Comparison of ENCODE assay signal across 1 cellular context in the genomic region with DNA sequence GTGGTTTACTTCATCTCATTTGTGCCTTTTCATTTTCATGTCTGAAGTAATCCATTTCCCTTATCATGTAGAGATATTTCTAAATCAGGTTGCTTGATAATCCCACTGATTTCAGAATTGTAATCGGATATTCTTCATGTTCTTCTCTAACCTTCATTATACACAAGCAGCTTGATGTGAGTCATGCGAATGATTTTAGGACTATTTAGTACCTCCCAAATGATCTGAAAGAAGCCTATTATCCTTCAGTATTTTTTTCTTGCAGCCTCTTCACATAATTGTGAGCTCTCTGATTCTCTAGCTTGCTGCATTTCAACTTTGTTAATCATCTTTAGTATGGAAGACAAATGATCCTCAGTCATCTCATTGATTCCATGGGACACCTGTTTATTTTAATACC.
TF ChIP-seq lines count a peak whose summit lies in the region.

No MANE protein-coding gene starts in this region.

TF ChIP-seq in SK-N-SH treated with all-trans-retinoic acid at 6 μM for 48 hours, 23 proteins besides CTCF, POLR2A, EP300 and RAD21 (continued from another document):
- TF ChIP-seq OSR1 (CRISPR knock-in tag; IDR thresholded peaks at IDR 0.05) (no peak), ESRRG (CRISPR knock-in tag; IDR thresholded peaks at IDR 0.05) (no peak), ZC3H10 (CRISPR knock-in tag; IDR thresholded peaks at IDR 0.05) (no peak)
- TF ChIP-seq, protein P1, sequence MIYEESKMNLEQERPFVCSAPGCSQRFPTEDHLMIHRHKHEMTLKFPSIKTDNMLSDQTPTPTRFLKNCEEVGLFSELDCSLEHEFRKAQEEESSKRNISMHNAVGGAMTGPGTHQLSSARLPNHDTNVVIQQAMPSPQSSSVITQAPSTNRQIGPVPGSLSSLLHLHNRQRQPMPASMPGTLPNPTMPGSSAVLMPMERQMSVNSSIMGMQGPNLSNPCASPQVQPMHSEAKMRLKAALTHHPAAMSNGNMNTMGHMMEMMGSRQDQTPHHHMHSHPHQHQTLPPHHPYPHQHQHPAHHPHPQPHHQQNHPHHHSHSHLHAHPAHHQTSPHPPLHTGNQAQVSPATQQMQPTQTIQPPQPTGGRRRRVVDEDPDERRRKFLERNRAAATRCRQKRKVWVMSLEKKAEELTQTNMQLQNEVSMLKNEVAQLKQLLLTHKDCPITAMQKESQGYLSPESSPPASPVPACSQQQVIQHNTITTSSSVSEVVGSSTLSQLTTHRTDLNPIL (CRISPR knock-in tag; IDR thresholded peaks at IDR 0.05; ENCODE audit: low read depth) = no peak
